ENCODE assay signal across 8 cellular contexts in the genomic region with DNA sequence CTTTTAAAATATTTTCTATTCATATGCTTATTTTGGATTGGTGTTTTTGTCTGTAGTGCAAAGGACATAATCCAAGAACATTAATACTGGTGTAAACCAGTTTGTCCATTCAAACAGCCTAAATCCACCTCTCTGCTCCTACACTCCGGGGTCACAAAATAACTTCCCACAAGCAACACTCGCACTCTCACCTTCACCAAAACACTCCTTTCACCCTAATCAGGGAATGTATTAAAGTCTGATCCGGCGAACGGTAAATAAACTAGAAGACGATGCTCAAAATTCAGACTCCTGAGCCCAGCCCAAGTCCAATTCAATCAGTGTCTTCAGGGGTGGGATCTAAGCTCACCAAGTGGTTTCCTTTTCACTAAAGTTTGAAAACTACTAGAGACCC. TPM values are rescaled to one million over a fixed set of nuclear protein-coding genes. Genes with fewer than 3 reads are reported as not detected.
DNase-seq lines count a peak whose midpoint lies in the region; ATAC-seq and TF ChIP-seq lines count a peak whose summit lies in the region.

No MANE protein-coding gene starts in this region.

- H3K4me2 ChIP-seq in OCI-LY7 (ENCODE audit: low read length), result peak overlapping the region; percentile 86

- H4K20me1 ChIP-seq in OCI-LY7 (ENCODE audit: insufficient read depth, low read length), result peaks cover 8% of the 10 kb centered on the region; the same call in 1 of the 2 replicates

- ATAC-seq in GM18502 (IDR thresholded peaks at IDR 0.05; ENCODE audit: poor library complexity, unreplicated experiment) (peak; percentile 2), GM21526 (IDR thresholded peaks at IDR 0.05; ENCODE audit: low FRiP score, unreplicated experiment) (no peak)
- no peak for ATAC-seq in effector memory CD8-positive, alpha-beta T cell (replicated peaks)
- ATAC-seq in naive thymus-derived CD4-positive, alpha-beta T cell, result no peak

- H3K4me1 Mint-ChIP-seq in effector memory CD8-positive, alpha-beta T cell (ENCODE audit: low read depth in 2 of 2), result peaks cover 28 to 41% of the 10 kb centered on the region in 2 donors
- peaks cover 29 to 56% (median 51%) of the 10 kb centered on the region in 7 donors for H3K4me1 Mint-ChIP-seq in naive thymus-derived CD4-positive, alpha-beta T cell

- BruUV-seq in OCI-LY7 (replicated peaks; lab: Mats Ljungman, UMichigan), result no TSS peak

- no peaks in the 10 kb centered on the region for H3K27me3 ChIP-seq in naive thymus-derived CD4-positive, alpha-beta T cell (ENCODE audit: control insufficient read depth in 2 of 2, insufficient read depth in 2 of 2, low read length in 2 of 2)

- H3K27ac Mint-ChIP-seq in effector memory CD8-positive, alpha-beta T cell, result peak overlapping the region; percentile 100
- H3K27ac Mint-ChIP-seq in naive thymus-derived CD4-positive, alpha-beta T cell, result peak overlapping the region; percentile 77 to 99 (median 97)

- peaks cover 33% of the 10 kb centered on the region for H3K4me1 ChIP-seq in OCI-LY7 (ENCODE audit: insufficient read depth, low read length, poor library complexity, severe bottlenecking)
- H3K4me1 ChIP-seq in naive thymus-derived CD4-positive, alpha-beta T cell (ENCODE audit: control insufficient read depth in 2 of 2, insufficient read depth in 2 of 2, low read length in 2 of 2), result peaks cover 5 to 9% of the 10 kb centered on the region in 2 donors

- DNase-seq in OCI-LY7 (ENCODE audit: low spot score), result no peak
- DNase-seq in effector memory CD8-positive, alpha-beta T cell, result no peak
- DNase-seq in naive thymus-derived CD4-positive, alpha-beta T cell, result peak in 3 of 9 donors; percentile 2 to 22 (median 7)
- DNase-seq in NCI-H1092 (lab: John Stamatoyannopoulos, UW), result no peak
- no peak for DNase-seq in activated CD4-positive, alpha-beta T cell treated with anti-CD3 and anti-CD28 coated beads for 1 hour
- DNase-seq in NCI-H187 (lab: John Stamatoyannopoulos, UW), result no peak

- H3K79me2 ChIP-seq in OCI-LY7 (ENCODE audit: insufficient read depth, low read depth, low read length), result peaks cover 54% of the 10 kb centered on the region

- CTCF ChIA-PET in OCI-LY7 (lab: Charles Lee; ENCODE audit: unreplicated experiment), result no interaction called here
- CTCF ChIA-PET in naive thymus-derived CD4-positive, alpha-beta T cell (lab: Charles Lee), result interaction anchor here (4.6 kb wide), 1 partner anchor 66 kb away, joined by 27 read pairs; a partner anchor contains a TSS

- H3K9me3 Mint-ChIP-seq in effector memory CD8-positive, alpha-beta T cell, result no peaks in the 10 kb centered on the region
- H3K9me3 Mint-ChIP-seq in naive thymus-derived CD4-positive, alpha-beta T cell, result no peaks in the 10 kb centered on the region

- peak overlapping the region; percentile 55 for H3K27ac ChIP-seq in OCI-LY7 (ENCODE audit: low read depth, low read length, poor library complexity, severe bottlenecking)
- peak overlapping the region; percentile 88 for H3K27ac ChIP-seq in naive thymus-derived CD4-positive, alpha-beta T cell (ENCODE audit: low read depth, low read length)

- peak overlapping the region; percentile 97 for H3K4me3 ChIP-seq in OCI-LY7 (ENCODE audit: low read depth, low read length, poor library complexity, severe bottlenecking)
- H3K4me3 ChIP-seq in naive thymus-derived CD4-positive, alpha-beta T cell (ENCODE audit: low read length), result peak overlapping the region; percentile 98

- H3K27me3 Mint-ChIP-seq in effector memory CD8-positive, alpha-beta T cell, result no peaks in the 10 kb centered on the region
- peaks cover 0 to 10% (median 0%) of the 10 kb centered on the region in 5 donors for H3K27me3 Mint-ChIP-seq in naive thymus-derived CD4-positive, alpha-beta T cell

- POLR2A ChIA-PET in OCI-LY7 (lab: Charles Lee), result interaction anchor here (2.3 kb wide), 1 partner anchor 10 kb away, joined by 7 read pairs; no protein-coding TSS in a partner anchor
- POLR2A ChIA-PET in naive thymus-derived CD4-positive, alpha-beta T cell (lab: Charles Lee), result interaction anchor here (0.9 to 6.3 kb wide), 8 partner anchors 8 to 690 kb away, joined by 3 to 106 read pairs (median 4); a partner anchor contains a TSS

- H2AFZ ChIP-seq in OCI-LY7 (ENCODE audit: low read length), result peak overlapping the region; percentile 98

- TF ChIP-seq CTCF in OCI-LY7 (conservative IDR thresholded peaks at IDR 0.05; ENCODE audit: low read length), result no peak

- H3K4me3 Mint-ChIP-seq in effector memory CD8-positive, alpha-beta T cell, result peak overlapping the region; percentile 100
- H3K4me3 Mint-ChIP-seq in naive thymus-derived CD4-positive, alpha-beta T cell, result peak overlapping the region; percentile 86 to 100 (median 98)

- intact Hi-C loops in OCI-LY7 (cut with micrococcal nuclease; ENCODE audit: unreplicated experiment), result loop anchor here (1.0 to 2.0 kb wide), 2 partner anchors 66 to 71 kb away; a partner anchor contains a TSS
- intact Hi-C loops in naive thymus-derived CD4-positive, alpha-beta T cell (cut with micrococcal nuclease), result loop anchor here (1.0 to 10.0 kb wide), 11 partner anchors 25 to 1691 kb away; a partner anchor contains a TSS

- no peaks in the 10 kb centered on the region for H3K36me3 ChIP-seq in OCI-LY7 (ENCODE audit: insufficient read depth, low read length)
- H3K36me3 ChIP-seq in naive thymus-derived CD4-positive, alpha-beta T cell (ENCODE audit: control insufficient read depth in 2 of 3, insufficient read depth in 3 of 3, low read length in 3 of 3), result peaks cover 0 to 6% (median 0%) of the 10 kb centered on the region in 3 experiments

- no peaks in the 10 kb centered on the region for H3K9me2 ChIP-seq in OCI-LY7 (ENCODE audit: insufficient read depth, low read length)

- no peaks in the 10 kb centered on the region for H3K9me3 ChIP-seq in OCI-LY7 (ENCODE audit: low read length)
- H3K9me3 ChIP-seq in naive thymus-derived CD4-positive, alpha-beta T cell (ENCODE audit: control insufficient read depth in 2 of 3, low read length in 3 of 3), result no peaks in the 10 kb centered on the region

- peaks cover 26% of the 10 kb centered on the region for H3K36me3 Mint-ChIP-seq in effector memory CD8-positive, alpha-beta T cell (ENCODE audit: insufficient read depth)
- H3K36me3 Mint-ChIP-seq in naive thymus-derived CD4-positive, alpha-beta T cell, result peaks cover 0 to 9% (median 0%) of the 10 kb centered on the region in 5 donors

RNA-seq across cellular contexts. Expression of a gene that starts 0.6 kb away (rescaled TPM):
- total RNA-seq in OCI-LY7 (2014; rRNA removed; shearing (Covaris generic)), result 25.7 and 32.5 TPM in 2 replicates
- total RNA-seq in OCI-LY7 (2022), result 39.5 and 42.6 TPM in 2 replicates
- 10 to 100 TPM; 30.2 to 45.0 (median 37.2) TPM for total RNA-seq in naive thymus-derived CD4-positive, alpha-beta T cell
- polyA plus RNA-seq in naive thymus-derived CD4-positive, alpha-beta T cell, result 10 to 100 TPM; 28.3 to 28.4 TPM
